In genomic region chr5:53430618-53431252, GRCh38 we compare ENCODE assay signal across 8 cellular contexts. TPM values are rescaled to one million over a fixed set of nuclear protein-coding genes. Genes with fewer than 3 reads are reported as not detected.
DNase-seq lines count a peak whose midpoint lies in the region; ATAC-seq and TF ChIP-seq lines count a peak whose summit lies in the region.

No MANE protein-coding gene starts in this region.

- H3K4me3 ChIP-seq in astrocyte of the cerebellum (ENCODE audit: low read depth, low read length), result no peak overlapping the region
- H3K4me3 ChIP-seq in kidney epithelial cell (ENCODE audit: low read depth, low read length), result no peak overlapping the region
- H3K4me3 ChIP-seq in CD4-positive, alpha-beta memory T cell (ENCODE audit: low read length in 2 of 2), result no peak overlapping the region

- H3K36me3 ChIP-seq in kidney epithelial cell (ENCODE audit: control insufficient read depth, insufficient read depth, low read length), result no peaks in the 10 kb centered on the region
- H3K36me3 ChIP-seq in CD4-positive, alpha-beta memory T cell (ENCODE audit: insufficient read depth, low read length), result no peaks in the 10 kb centered on the region

- H3K9me3 ChIP-seq in CD4-positive, alpha-beta memory T cell (ENCODE audit: control insufficient read depth in 1 of 2, low read length in 2 of 2), result no peaks in the 10 kb centered on the region

- H3K27me3 ChIP-seq in kidney epithelial cell (ENCODE audit: control insufficient read depth, insufficient read depth, low read length), result no peaks in the 10 kb centered on the region
- no peaks in the 10 kb centered on the region for H3K27me3 ChIP-seq in CD4-positive, alpha-beta memory T cell (ENCODE audit: insufficient read depth, low read length)

- H3K4me3 Mint-ChIP-seq in CD4-positive, alpha-beta memory T cell, result no peak overlapping the region

- intact Hi-C loops in CD4-positive, alpha-beta memory T cell (cut with micrococcal nuclease), result no loop called here

- no peaks in the 10 kb centered on the region for H3K4me1 ChIP-seq in CD4-positive, alpha-beta memory T cell (ENCODE audit: insufficient read depth, low read length)

- no peak overlapping the region for H3K27ac ChIP-seq in CD4-positive, alpha-beta memory T cell (ENCODE audit: low read depth, low read length)

- ATAC-seq in GM18517 (IDR thresholded peaks at IDR 0.05; ENCODE audit: unreplicated experiment), result no peak

- H3K4me1 Mint-ChIP-seq in CD4-positive, alpha-beta memory T cell, result no peaks in the 10 kb centered on the region

- TF ChIP-seq CTCF in astrocyte of the cerebellum (IDR thresholded peaks at IDR 0.05; ENCODE audit: low read depth, low read length, missing control alignments), result peak; percentile 62
- TF ChIP-seq CTCF in kidney epithelial cell (IDR thresholded peaks at IDR 0.05; ENCODE audit: insufficient read depth, low read length, poor library complexity, severe bottlenecking), result peak; percentile 38

- H3K36me3 Mint-ChIP-seq in CD4-positive, alpha-beta memory T cell, result no peaks in the 10 kb centered on the region

- in situ Hi-C loops in astrocyte of the cerebellum (cut with HindIII; ENCODE audit: low sequenced_read_pairs), result no loop called here

- POLR2A ChIA-PET in CD4-positive, alpha-beta memory T cell (lab: Charles Lee; ENCODE audit: partially characterized antibody), result no interaction called here

- peaks cover 5% of the 10 kb centered on the region in 2 donors for H3K27me3 Mint-ChIP-seq in CD4-positive, alpha-beta memory T cell

- CTCF ChIA-PET in CD4-positive, alpha-beta memory T cell (lab: Charles Lee; ENCODE audit: partially characterized antibody), result no interaction called here

- no peak overlapping the region for H3K27ac Mint-ChIP-seq in CD4-positive, alpha-beta memory T cell

- DNase-seq in AG08395 (ENCODE audit: low spot score) (peak; percentile 57), HT-29 (ENCODE audit: low spot score) (peak; percentile 30), astrocyte of the cerebellum (ENCODE audit: low read depth) (no peak), kidney epithelial cell (ENCODE audit: low read depth) (no peak), HuH-7 (ENCODE audit: low spot score) (no peak)
- DNase-seq in CD4-positive, alpha-beta memory T cell, result no peak
- no peak for DNase-seq in activated effector memory CD4-positive, alpha-beta T cell treated with Interleukin-2 at 50 U/mL for 16 hours

- H3K9me3 Mint-ChIP-seq in CD4-positive, alpha-beta memory T cell, result no peaks in the 10 kb centered on the region

RNA-seq across cellular contexts. Expression of gene FST, which starts 49.7 kb away (rescaled TPM):
- not detected in 2 replicates for total RNA-seq in HT-29 (2014; rRNA removed; shearing (Covaris generic))
- total RNA-seq in kidney epithelial cell, result 0.33 TPM in 1 of 2 replicates, not detected in the other
- total RNA-seq in CD4-positive, alpha-beta memory T cell, result 1 to 10 TPM; 2.3 to 3.3 TPM
- under 1 TPM; 0.16 to 0.18 TPM for polyA plus RNA-seq in CD4-positive, alpha-beta memory T cell

Comparison
In these comparisons a context has a peak if more than half of its experiments do, and no peak if none do; other contexts are left out.
1. DNase-seq: peak in AG08395 (single experiment) and HT-29 (single experiment); none in astrocyte of the cerebellum (single experiment), kidney epithelial cell (single experiment), CD4-positive, alpha-beta memory T cell (0 of 5), activated effector memory CD4-positive, alpha-beta T cell treated with Interleukin-2 at 50 U/mL for 16 hours (single experiment) and HuH-7 (single experiment).